1 cellular context compared by ENCODE assay signal in the genomic region with DNA sequence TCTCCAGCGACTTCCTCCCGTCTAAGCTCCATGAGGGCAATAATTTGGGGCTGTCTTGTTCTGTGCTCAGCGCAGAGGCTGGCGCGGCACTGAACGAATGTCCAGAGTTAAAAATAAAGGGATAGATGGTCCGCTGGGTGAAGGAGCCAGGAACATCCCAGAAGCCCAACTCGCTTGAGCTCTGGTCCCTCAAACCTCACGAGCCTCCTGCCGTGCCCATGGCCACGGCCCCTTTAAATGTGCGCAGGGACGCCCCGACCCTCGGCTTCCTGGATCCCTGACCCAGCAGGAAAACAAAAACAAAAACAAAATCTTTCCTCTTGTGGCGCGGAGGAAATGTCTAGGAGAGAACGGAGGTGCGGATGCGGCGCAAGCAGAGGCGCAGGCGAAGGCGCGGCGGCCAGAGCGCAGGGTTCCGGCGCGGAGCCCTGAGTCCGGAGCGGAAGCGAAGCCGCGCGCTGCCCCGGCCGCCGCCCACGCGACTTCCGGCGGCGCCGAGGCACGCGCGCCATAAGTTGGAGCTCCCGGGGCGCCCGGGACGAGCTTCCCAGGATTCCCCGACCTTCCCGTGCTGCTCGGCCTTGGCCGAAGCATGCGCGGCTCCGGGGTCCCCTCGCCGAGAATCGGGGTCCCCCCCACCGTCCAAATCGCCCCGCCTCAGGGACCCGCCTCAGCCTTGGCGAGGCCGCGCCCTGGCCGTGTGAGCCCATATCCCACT.
TF ChIP-seq lines count a peak whose summit lies in the region.

No MANE protein-coding gene starts in this region.

TF ChIP-seq in GM23338, 12 proteins besides CTCF, POLR2A, EP300 and RAD21 (continued from another document):
- TF ChIP-seq, protein P1, sequence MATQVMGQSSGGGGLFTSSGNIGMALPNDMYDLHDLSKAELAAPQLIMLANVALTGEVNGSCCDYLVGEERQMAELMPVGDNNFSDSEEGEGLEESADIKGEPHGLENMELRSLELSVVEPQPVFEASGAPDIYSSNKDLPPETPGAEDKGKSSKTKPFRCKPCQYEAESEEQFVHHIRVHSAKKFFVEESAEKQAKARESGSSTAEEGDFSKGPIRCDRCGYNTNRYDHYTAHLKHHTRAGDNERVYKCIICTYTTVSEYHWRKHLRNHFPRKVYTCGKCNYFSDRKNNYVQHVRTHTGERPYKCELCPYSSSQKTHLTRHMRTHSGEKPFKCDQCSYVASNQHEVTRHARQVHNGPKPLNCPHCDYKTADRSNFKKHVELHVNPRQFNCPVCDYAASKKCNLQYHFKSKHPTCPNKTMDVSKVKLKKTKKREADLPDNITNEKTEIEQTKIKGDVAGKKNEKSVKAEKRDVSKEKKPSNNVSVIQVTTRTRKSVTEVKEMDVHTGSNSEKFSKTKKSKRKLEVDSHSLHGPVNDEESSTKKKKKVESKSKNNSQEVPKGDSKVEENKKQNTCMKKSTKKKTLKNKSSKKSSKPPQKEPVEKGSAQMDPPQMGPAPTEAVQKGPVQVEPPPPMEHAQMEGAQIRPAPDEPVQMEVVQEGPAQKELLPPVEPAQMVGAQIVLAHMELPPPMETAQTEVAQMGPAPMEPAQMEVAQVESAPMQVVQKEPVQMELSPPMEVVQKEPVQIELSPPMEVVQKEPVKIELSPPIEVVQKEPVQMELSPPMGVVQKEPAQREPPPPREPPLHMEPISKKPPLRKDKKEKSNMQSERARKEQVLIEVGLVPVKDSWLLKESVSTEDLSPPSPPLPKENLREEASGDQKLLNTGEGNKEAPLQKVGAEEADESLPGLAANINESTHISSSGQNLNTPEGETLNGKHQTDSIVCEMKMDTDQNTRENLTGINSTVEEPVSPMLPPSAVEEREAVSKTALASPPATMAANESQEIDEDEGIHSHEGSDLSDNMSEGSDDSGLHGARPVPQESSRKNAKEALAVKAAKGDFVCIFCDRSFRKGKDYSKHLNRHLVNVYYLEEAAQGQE (IDR thresholded peaks at IDR 0.05; ENCODE audit: unreplicated experiment), result no peak
- TF ChIP-seq, protein P2, sequence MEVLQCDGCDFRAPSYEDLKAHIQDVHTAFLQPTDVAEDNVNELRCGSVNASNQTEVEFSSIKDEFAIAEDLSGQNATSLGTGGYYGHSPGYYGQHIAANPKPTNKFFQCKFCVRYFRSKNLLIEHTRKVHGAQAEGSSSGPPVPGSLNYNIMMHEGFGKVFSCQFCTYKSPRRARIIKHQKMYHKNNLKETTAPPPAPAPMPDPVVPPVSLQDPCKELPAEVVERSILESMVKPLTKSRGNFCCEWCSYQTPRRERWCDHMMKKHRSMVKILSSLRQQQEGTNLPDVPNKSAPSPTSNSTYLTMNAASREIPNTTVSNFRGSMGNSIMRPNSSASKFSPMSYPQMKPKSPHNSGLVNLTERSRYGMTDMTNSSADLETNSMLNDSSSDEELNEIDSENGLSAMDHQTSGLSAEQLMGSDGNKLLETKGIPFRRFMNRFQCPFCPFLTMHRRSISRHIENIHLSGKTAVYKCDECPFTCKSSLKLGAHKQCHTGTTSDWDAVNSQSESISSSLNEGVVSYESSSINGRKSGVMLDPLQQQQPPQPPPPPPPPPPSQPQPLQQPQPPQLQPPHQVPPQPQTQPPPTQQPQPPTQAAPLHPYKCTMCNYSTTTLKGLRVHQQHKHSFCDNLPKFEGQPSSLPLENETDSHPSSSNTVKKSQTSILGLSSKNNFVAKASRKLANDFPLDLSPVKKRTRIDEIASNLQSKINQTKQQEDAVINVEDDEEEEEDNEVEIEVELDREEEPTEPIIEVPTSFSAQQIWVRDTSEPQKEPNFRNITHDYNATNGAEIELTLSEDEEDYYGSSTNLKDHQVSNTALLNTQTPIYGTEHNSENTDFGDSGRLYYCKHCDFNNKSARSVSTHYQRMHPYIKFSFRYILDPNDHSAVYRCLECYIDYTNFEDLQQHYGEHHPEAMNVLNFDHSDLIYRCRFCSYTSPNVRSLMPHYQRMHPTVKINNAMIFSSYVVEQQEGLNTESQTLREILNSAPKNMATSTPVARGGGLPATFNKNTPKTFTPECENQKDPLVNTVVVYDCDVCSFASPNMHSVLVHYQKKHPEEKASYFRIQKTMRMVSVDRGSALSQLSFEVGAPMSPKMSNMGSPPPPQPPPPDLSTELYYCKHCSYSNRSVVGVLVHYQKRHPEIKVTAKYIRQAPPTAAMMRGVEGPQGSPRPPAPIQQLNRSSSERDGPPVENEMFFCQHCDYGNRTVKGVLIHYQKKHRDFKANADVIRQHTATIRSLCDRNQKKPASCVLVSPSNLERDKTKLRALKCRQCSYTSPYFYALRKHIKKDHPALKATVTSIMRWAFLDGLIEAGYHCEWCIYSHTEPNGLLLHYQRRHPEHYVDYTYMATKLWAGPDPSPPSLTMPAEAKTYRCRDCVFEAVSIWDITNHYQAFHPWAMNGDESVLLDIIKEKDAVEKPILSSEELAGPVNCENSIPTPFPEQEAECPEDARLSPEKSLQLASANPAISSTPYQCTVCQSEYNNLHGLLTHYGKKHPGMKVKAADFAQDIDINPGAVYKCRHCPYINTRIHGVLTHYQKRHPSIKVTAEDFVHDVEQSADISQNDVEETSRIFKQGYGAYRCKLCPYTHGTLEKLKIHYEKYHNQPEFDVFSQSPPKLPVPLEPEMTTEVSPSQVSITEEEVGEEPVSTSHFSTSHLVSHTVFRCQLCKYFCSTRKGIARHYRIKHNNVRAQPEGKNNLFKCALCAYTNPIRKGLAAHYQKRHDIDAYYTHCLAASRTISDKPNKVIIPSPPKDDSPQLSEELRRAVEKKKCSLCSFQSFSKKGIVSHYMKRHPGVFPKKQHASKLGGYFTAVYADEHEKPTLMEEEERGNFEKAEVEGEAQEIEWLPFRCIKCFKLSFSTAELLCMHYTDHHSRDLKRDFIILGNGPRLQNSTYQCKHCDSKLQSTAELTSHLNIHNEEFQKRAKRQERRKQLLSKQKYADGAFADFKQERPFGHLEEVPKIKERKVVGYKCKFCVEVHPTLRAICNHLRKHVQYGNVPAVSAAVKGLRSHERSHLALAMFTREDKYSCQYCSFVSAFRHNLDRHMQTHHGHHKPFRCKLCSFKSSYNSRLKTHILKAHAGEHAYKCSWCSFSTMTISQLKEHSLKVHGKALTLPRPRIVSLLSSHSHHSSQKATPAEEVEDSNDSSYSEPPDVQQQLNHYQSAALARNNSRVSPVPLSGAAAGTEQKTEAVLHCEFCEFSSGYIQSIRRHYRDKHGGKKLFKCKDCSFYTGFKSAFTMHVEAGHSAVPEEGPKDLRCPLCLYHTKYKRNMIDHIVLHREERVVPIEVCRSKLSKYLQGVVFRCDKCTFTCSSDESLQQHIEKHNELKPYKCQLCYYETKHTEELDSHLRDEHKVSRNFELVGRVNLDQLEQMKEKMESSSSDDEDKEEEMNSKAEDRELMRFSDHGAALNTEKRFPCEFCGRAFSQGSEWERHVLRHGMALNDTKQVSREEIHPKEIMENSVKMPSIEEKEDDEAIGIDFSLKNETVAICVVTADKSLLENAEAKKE (CRISPR knock-in tag; IDR thresholded peaks at IDR 0.05), result no peak
- TF ChIP-seq ZNF114 (CRISPR knock-in tag; IDR thresholded peaks at IDR 0.05), result no peak
